Comparison of ENCODE assay signal across 8 cellular contexts in the genomic region with DNA sequence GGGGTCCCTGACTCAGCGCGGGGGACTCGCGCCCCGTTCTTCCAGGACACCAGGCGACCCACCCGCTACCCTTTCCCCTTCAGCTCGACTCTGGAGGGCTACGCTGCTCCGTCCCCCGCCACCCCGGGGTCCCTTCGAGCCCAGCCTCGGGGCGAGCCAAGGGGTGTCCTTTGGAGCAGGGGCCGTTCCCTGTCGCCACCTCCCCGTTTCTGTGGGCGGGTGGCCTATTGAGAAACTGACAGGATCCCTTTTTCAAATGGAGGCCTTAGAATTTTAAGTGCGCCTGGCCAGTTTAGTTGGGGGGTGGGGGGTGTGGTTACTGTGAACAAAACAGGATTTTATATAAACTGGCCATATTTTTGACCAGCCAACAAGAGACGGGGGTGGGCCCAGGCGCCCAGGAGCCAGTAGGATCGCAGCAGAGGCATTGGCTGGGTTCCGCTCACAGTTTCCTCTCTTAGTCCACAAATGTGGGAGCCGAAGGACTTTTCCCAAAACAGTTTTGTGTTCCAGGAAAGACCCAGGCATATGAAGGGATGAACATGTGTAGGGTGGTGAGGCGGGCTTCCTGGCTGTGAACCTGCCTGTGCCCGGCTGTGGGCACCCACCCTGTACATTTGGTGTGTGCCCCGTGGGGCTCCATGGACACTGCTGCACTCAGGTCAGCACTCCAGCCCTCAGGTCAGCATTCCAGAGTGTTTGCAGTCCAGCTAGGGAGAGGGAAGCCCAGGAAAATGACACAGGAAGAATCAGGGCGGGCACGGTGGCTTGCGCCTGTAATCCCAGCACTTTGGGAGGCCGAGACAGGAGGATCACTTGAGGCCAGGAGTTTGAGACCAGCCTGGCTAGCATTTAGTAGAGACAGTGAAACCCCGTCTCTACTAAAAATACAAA. TPM values are rescaled to one million over a fixed set of nuclear protein-coding genes. Genes with fewer than 3 reads are reported as not detected.
DNase-seq lines count a peak whose midpoint lies in the region; ATAC-seq and TF ChIP-seq lines count a peak whose summit lies in the region.

No MANE protein-coding gene starts in this region.

- H3K4me1 ChIP-seq in MM.1S (ENCODE audit: low read length): peaks cover 19% of the 10 kb centered on the region
- H3K4me1 ChIP-seq in liver (ENCODE audit: control insufficient read depth in 4 of 4, insufficient read depth in 4 of 4, low read length in 3 of 4): peaks cover 3 to 9% (median 7%) of the 10 kb centered on the region in 4 donors

- H4K20me1 ChIP-seq in MM.1S (ENCODE audit: insufficient read depth, low read length): 0 out of 2 replicates have a peak, but pooled peaks cover under 1% of the 10 kb centered on the region

- H3K9ac ChIP-seq in MM.1S (ENCODE audit: low read length) (peak overlapping the region; percentile 73), liver (ENCODE audit: low read depth in 1 of 2, low read length in 2 of 2) (no peak overlapping the region)

- H3K4me3 ChIP-seq in MM.1S (ENCODE audit: low read length) (peak overlapping the region; percentile 63), liver (ENCODE audit: low read depth in 1 of 3, low read length in 3 of 3) (peak overlapping the region in 1 of 3 donors; percentile 67)

- peak in 8 of 14 donors; percentile 30 to 63 (median 54) for DNase-seq in C1 segment of cervical spinal cord (lab: John Stamatoyannopoulos, UW)
- no peak for DNase-seq in MM.1S
- peak; percentile 90 for DNase-seq in stromal cell of bone marrow (ENCODE audit: low read depth)
- DNase-seq in NCI-H2107 (lab: John Stamatoyannopoulos, UW): no peak

- no peak for ATAC-seq in HG03457 (IDR thresholded peaks at IDR 0.05; ENCODE audit: unreplicated experiment)
- no peak for ATAC-seq in HG03565 (IDR thresholded peaks at IDR 0.05; ENCODE audit: unreplicated experiment)

- H3F3A ChIP-seq in MM.1S (ENCODE audit: insufficient read depth, low read length): peaks cover 12% of the 10 kb centered on the region

- H3K9me3 ChIP-seq in MM.1S (replicated peaks; ENCODE audit: insufficient read depth, low read length) (no peaks in the 10 kb centered on the region), liver (ENCODE audit: control insufficient read depth in 4 of 4, low read length in 3 of 4) (no peaks in the 10 kb centered on the region)

- H3K79me2 ChIP-seq in MM.1S (ENCODE audit: low read length): peaks cover 38% of the 10 kb centered on the region

- H3K9me2 ChIP-seq in MM.1S (replicated peaks; ENCODE audit: insufficient read depth, low read length): no peaks in the 10 kb centered on the region

- TF ChIP-seq CTCF in MM.1S (IDR thresholded peaks at IDR 0.05; ENCODE audit: low read length) (no peak), liver (IDR thresholded peaks at IDR 0.05; ENCODE audit: low read depth, low read length, missing input control) (no peak)

- WGBS in liver: 31% methylated on average over 33 of the region's 33 CpGs

- peak in 1 of 2 donors; percentile 11 for TF ChIP-seq RAD21 in liver (IDR thresholded peaks at IDR 0.05)

- H3K4me2 ChIP-seq in MM.1S (ENCODE audit: low read depth, low read length): peak overlapping the region; percentile 84; the same call in 1 of the 2 replicates

- H3K27me3 ChIP-seq in MM.1S (replicated peaks; ENCODE audit: insufficient read depth, low read length): no peaks in the 10 kb centered on the region
- no peaks in the 10 kb centered on the region for H3K27me3 ChIP-seq in liver (ENCODE audit: control insufficient read depth in 4 of 4, insufficient read depth in 4 of 4, low read length in 3 of 4)

- H3K27ac ChIP-seq in MM.1S (ENCODE audit: low read length) (no peak overlapping the region), cingulate gyrus (ENCODE audit: low read depth, low read length) (peak overlapping the region; percentile 94), liver (ENCODE audit: low read depth in 1 of 2, low read length in 2 of 2) (peak overlapping the region; percentile 81 to 88)

- H3K36me3 ChIP-seq in MM.1S (replicated peaks; ENCODE audit: insufficient read depth, low read length) (no peaks in the 10 kb centered on the region), liver (ENCODE audit: control insufficient read depth in 4 of 4, insufficient read depth in 3 of 4, low read depth in 1 of 4, low read length in 3 of 4) (no peaks in the 10 kb centered on the region)

- peak overlapping the region; percentile 88 for H2AFZ ChIP-seq in MM.1S (ENCODE audit: low read length)

TF ChIP-seq in liver, 16 proteins besides CTCF, POLR2A, EP300 and RAD21:
- no peak for TF ChIP-seq FOXA2 (IDR thresholded peaks at IDR 0.05)
- TF ChIP-seq SP1 (IDR thresholded peaks at IDR 0.05): peak; percentile 18
- no peak for TF ChIP-seq JUND (IDR thresholded peaks at IDR 0.05)
- TF ChIP-seq HNF4A (conservative IDR thresholded peaks at IDR 0.05): no peak
- peak; percentile 45 for TF ChIP-seq NR2F2 (IDR thresholded peaks at IDR 0.05)
- TF ChIP-seq, protein P1, sequence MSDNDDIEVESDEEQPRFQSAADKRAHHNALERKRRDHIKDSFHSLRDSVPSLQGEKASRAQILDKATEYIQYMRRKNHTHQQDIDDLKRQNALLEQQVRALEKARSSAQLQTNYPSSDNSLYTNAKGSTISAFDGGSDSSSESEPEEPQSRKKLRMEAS (IDR thresholded peaks at IDR 0.05): no peak
- no peak for TF ChIP-seq RXRA (IDR thresholded peaks at IDR 0.05)
- TF ChIP-seq TAF1 (conservative IDR thresholded peaks at IDR 0.05): no peak
- TF ChIP-seq, protein P2, sequence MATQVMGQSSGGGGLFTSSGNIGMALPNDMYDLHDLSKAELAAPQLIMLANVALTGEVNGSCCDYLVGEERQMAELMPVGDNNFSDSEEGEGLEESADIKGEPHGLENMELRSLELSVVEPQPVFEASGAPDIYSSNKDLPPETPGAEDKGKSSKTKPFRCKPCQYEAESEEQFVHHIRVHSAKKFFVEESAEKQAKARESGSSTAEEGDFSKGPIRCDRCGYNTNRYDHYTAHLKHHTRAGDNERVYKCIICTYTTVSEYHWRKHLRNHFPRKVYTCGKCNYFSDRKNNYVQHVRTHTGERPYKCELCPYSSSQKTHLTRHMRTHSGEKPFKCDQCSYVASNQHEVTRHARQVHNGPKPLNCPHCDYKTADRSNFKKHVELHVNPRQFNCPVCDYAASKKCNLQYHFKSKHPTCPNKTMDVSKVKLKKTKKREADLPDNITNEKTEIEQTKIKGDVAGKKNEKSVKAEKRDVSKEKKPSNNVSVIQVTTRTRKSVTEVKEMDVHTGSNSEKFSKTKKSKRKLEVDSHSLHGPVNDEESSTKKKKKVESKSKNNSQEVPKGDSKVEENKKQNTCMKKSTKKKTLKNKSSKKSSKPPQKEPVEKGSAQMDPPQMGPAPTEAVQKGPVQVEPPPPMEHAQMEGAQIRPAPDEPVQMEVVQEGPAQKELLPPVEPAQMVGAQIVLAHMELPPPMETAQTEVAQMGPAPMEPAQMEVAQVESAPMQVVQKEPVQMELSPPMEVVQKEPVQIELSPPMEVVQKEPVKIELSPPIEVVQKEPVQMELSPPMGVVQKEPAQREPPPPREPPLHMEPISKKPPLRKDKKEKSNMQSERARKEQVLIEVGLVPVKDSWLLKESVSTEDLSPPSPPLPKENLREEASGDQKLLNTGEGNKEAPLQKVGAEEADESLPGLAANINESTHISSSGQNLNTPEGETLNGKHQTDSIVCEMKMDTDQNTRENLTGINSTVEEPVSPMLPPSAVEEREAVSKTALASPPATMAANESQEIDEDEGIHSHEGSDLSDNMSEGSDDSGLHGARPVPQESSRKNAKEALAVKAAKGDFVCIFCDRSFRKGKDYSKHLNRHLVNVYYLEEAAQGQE (IDR thresholded peaks at IDR 0.05): peak; percentile 48
- TF ChIP-seq GABPA (IDR thresholded peaks at IDR 0.05 in 1 of 2, conservative IDR thresholded peaks at IDR 0.05 in 1 of 2): no peak

RNA-seq across cellular contexts. Expression of a gene that starts 0.7 kb away (rescaled TPM):
- 10 to 100 TPM in 1 of 2 donors, 1 to 10 TPM in 1; 9.5 to 10.6 TPM for total RNA-seq in liver
- polyA plus RNA-seq in liver: 10 to 100 TPM in 1 of 2 donors, 1 to 10 TPM in 1; 8.9 to 37.6 TPM

RNA-seq across cellular contexts. Expression of a gene that starts 22.9 kb away (rescaled TPM):
- total RNA-seq in liver: 1 to 10 TPM in 1 of 2 donors, under 1 TPM in 1; 0.28 to 1.0 TPM
- polyA plus RNA-seq in liver: not detected

RNA-seq across cellular contexts. Expression of a gene that starts 53.8 kb away (rescaled TPM):
- 10 to 100 TPM; 66.0 to 69.3 TPM for total RNA-seq in liver
- 100 to 1,000 TPM in 1 of 2 donors, 10 to 100 TPM in 1; 89.1 to 224 TPM for polyA plus RNA-seq in liver

Comparison
In these comparisons a context has a peak if more than half of its experiments do, and no peak if none do; other contexts are left out.
1. DNase-seq: peak in C1 segment of cervical spinal cord (8 of 14) and stromal cell of bone marrow (single experiment); none in MM.1S (single experiment) and NCI-H2107 (single experiment).